ENCODE assay signal across 18 cellular contexts in the genomic region with DNA sequence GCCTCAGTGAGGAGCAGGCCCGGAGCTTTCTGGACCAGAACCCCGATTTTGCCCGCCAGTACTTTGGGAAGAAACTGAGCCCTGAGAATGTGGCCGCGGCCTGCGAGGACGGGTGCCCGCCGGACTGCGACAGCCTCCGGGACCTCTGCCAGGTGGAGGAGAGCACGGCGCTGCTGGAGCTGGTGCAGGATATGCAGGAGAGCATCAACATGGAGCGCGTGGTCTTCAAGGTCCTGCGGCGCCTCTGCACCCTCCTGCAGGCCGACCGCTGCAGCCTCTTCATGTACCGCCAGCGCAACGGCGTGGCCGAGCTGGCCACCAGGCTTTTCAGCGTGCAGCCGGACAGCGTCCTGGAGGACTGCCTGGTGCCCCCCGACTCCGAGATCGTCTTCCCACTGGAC. TPM values are rescaled to one million over a fixed set of nuclear protein-coding genes. Genes with fewer than 3 reads are reported as not detected.
"Had no signal": no experiment of that assay in that cellular context is flagged by ENCODE, and none has a peak within 500 bp of the region (broad histone marks: within the 10 kb centered on the region; RNA-seq: fewer than 3 reads in every experiment).

No MANE protein-coding gene starts in this region.

- ATAC-seq: foreskin keratinocyte, pancreas had no signal

- H3K4me3 ChIP-seq: adrenal gland, cardiac muscle cell, colonic mucosa, pancreas, sigmoid colon, stomach, thoracic aorta had no signal

- H3K27me3 Mint-ChIP-seq: activated CD4-positive, alpha-beta memory T cell treated with anti-CD3 and anti-CD28 coated beads, Interleukin-2, amount 10 ng/mL, durations not matched to agents 7 days and 5 days had no signal

- DNase-seq: activated CD4-positive, alpha-beta memory T cell treated with anti-CD3 and anti-CD28 coated beads, Interleukin-2, amount 10 ng/mL, durations not matched to agents 7 days and 5 days; activated T-cell treated with anti-CD3 and anti-CD28 coated beads, Interleukin-2, amount 50 U/mL, for 24 hours; adrenal gland; colonic mucosa; effector CD4-positive, alpha-beta T cell; foreskin keratinocyte; glutamatergic neuron; pancreas; sigmoid colon; stimulated activated CD4-positive, alpha-beta T cell treated with anti-CD3 and anti-CD28 coated beads, Interleukin-1b, Interleukin-23, amount 100 ng/mL, for 48 hours; stomach had no signal

- H3K36me3 Mint-ChIP-seq: activated naive CD4-positive, alpha-beta T cell treated with anti-CD3 and anti-CD28 coated beads, Interleukin-2, amount 50 U/mL, for 24 hours; mesothelial cell of epicardium had no signal

- H3K9me3 ChIP-seq: adrenal gland, colonic mucosa, pancreas, sigmoid colon, stomach, thoracic aorta had no signal

- H3K36me3 ChIP-seq: adrenal gland, cardiac muscle cell, colonic mucosa, pancreas, sigmoid colon, stomach, thoracic aorta had no signal

- H3K27me3 ChIP-seq: adrenal gland, colonic mucosa, foreskin keratinocyte, pancreas had no signal

- H3K4me3 Mint-ChIP-seq: activated CD4-positive, alpha-beta memory T cell treated with anti-CD3 and anti-CD28 coated beads, Interleukin-2, amount 10 ng/mL, durations not matched to agents 7 days and 5 days; activated naive CD4-positive, alpha-beta T cell treated with anti-CD3 and anti-CD28 coated beads, Interleukin-2, amount 50 U/mL, for 24 hours; activated T-cell treated with anti-CD3 and anti-CD28 coated beads, Interleukin-2, amount 50 U/mL, for 24 hours; mesothelial cell of epicardium; neural crest cell had no signal

- H3K9me3 Mint-ChIP-seq: activated naive CD4-positive, alpha-beta T cell treated with anti-CD3 and anti-CD28 coated beads, Interleukin-2, amount 50 U/mL, for 24 hours; activated T-cell treated with anti-CD3 and anti-CD28 coated beads, Interleukin-2, amount 50 U/mL, for 24 hours; mesothelial cell of epicardium had no signal

- H3K4me1 ChIP-seq: adrenal gland, colonic mucosa, foreskin keratinocyte, pancreas, sigmoid colon, stomach had no signal

- H3K4me1 Mint-ChIP-seq: activated CD4-positive, alpha-beta memory T cell treated with anti-CD3 and anti-CD28 coated beads, Interleukin-2, amount 10 ng/mL, durations not matched to agents 7 days and 5 days; activated naive CD4-positive, alpha-beta T cell treated with anti-CD3 and anti-CD28 coated beads, Interleukin-2, amount 50 U/mL, for 24 hours; mesothelial cell of epicardium had no signal

- H3K27ac Mint-ChIP-seq: activated CD4-positive, alpha-beta memory T cell treated with anti-CD3 and anti-CD28 coated beads, Interleukin-2, amount 10 ng/mL, durations not matched to agents 7 days and 5 days; activated naive CD4-positive, alpha-beta T cell treated with anti-CD3 and anti-CD28 coated beads, Interleukin-2, amount 50 U/mL, for 24 hours; activated T-cell treated with anti-CD3 and anti-CD28 coated beads, Interleukin-2, amount 50 U/mL, for 24 hours; mesothelial cell of epicardium had no signal

- H3K27ac ChIP-seq: adrenal gland, cardiac muscle cell, colonic mucosa, foreskin keratinocyte, pancreas, sigmoid colon, stomach, thoracic aorta had no signal

RNA-seq across cellular contexts. Expression of gene TMEM271, which starts 49.5 kb away (rescaled TPM):
- total RNA-seq: activated CD4-positive, alpha-beta memory T cell treated with anti-CD3 and anti-CD28 coated beads, Interleukin-2, amount 10 ng/mL, durations not matched to agents 7 days and 5 days; cardiac muscle cell; colonic mucosa; endothelial cell of umbilical vein; foreskin keratinocyte; mesothelial cell of epicardium; stomach; thoracic aorta had no signal
- polyA plus RNA-seq: cardiac muscle cell, endothelial cell of umbilical vein, foreskin keratinocyte, urinary bladder had no signal
